ENCODE assay signal across 12 cellular contexts in genomic region chr1:108474516-108474915, GRCh38. TPM values are rescaled to one million over a fixed set of nuclear protein-coding genes. Genes with fewer than 3 reads are reported as not detected.
"Had no signal": no experiment of that assay in that cellular context is flagged by ENCODE, and none has a peak within 500 bp of the region (broad histone marks: within the 10 kb centered on the region; RNA-seq: fewer than 3 reads in every experiment).

No MANE protein-coding gene starts in this region.

RNA-seq across cellular contexts. Expression of gene NBPF6, which starts 24.4 kb away (rescaled TPM):
- total RNA-seq: stomach, subcutaneous adipose tissue, suprapubic skin, temporal lobe, thoracic aorta, thyroid gland, upper lobe of left lung, upper lobe of right lung, ureter, urinary bladder, uterus, vagina had no signal
- polyA plus RNA-seq: stomach, urinary bladder had no signal
